In the genomic region with DNA sequence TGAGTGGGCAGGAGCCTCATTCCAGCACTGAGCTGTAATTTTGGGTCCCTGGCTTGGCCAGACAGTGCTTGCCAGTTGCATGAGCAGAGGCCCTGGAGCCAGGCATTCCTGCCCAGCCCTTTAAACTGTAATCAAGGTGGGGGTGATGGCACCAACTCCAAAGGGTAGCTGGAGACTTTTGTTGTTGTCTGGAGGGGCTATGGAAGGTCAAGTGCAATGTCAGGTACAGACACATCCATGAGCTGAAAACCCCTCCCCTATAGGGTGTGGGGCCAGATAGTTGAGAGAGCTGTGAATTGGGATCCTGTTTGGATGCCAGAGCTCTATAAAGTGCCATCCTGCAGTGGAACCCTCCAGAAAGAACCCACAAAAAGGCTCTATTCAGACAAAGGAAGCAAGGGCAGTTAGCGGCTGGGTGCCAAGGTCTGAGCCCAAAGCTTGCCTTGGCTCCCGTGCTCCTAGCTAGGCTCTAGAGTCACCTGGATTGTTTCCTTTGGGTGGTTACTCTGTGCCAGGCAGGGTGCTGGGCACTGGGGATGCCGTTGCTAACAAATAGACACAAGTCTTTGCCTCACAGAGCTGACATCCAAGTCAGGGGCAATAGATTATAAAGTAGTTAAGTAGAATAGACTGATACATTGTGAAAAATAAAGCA, we compare ENCODE assay signal across 23 cellular contexts.
"Had no signal": no experiment of that assay in that cellular context is flagged by ENCODE, and none has a peak within 500 bp of the region (broad histone marks: within the 10 kb centered on the region; RNA-seq: fewer than 3 reads in every experiment).

No MANE protein-coding gene starts in this region.

- H3K4me3 ChIP-seq: MG63 had no signal

- H3K27ac ChIP-seq: RWPE1 had no signal

- H3K36me3 ChIP-seq: MG63 had no signal

- DNase-seq: IMR-90, Karpas-422, KG1, MG63, NCI-H1092, NCI-H1105 treated with DMSO at 0.1 percent for 48 hours, NCI-H1436, NCI-H187, NCI-H2029, NCI-H2081 treated with DMSO at 0.1 percent for 48 hours, NCI-H2171, NCI-H226, NCI-H446, NCI-H510A, NCI-H524 treated with DMSO at 0.1 percent for 48 hours, NCI-H69, NCI-H774, PC-3, SHP77, SK-N-SH had no signal

- ATAC-seq: HepG2, Panc1, PC-3 had no signal

- H3K9me3 ChIP-seq: MG63, SK-N-SH had no signal

- H3K27me3 ChIP-seq: MG63 had no signal
